8 cellular contexts compared by ENCODE assay signal in the genomic region with DNA sequence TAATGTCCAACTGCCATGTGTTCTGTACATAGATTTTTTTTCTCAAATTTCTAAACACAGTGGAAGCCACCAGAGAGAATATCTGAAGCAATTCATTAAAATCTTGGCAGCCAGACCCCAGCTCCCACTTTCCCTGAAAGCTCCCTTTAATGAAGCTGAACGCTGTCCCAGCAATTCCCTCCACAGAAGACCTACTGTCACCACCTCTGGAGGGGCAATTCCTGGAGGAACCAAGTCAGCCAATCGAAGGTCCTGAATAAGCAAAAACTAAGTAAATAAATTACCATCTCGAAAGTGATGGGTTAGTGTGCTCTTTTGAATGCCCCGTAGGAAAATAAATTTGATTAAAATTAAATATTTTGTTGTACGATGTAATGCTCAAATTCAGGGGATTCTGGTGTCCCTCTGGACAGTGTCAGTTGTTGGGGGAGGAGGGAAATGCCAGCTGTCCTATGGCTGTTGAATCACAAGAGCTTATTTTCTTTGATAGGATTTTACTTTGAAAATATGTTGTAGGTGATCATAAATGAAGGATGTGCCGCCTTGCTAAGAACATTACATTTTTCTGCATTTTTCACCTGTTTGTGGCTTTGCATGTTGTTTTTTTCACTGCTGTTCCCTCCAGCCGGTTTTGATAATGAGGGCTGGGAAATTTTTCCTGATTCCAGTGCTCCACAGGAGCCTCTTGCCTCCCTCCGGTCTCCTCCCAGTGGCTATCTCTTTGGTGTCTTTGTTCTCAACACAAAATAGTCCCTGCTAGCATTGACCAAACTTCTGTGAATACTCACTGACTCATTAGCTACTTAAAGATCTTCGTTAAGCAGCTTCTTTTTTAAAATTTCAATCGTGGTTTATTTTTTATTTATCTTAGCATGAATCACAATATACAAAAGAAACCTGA. TPM values are rescaled to one million over a fixed set of nuclear protein-coding genes. Genes with fewer than 3 reads are reported as not detected.
A peak's percentile ranks its signal among the peaks of the same experiment; 100 is the strongest.
DNase-seq lines count a peak whose midpoint lies in the region; ATAC-seq and TF ChIP-seq lines count a peak whose summit lies in the region.

No MANE protein-coding gene starts in this region.

- no peak overlapping the region for H3K4me3 Mint-ChIP-seq in activated CD4-positive, alpha-beta T cell treated with anti-CD3 and anti-CD28 coated beads, Interleukin-2, amount 10 ng/mL, durations not matched to agents 24 days and 14 days
- H3K4me3 Mint-ChIP-seq in type B pancreatic cell, result peak overlapping the region; percentile 48
- no peak overlapping the region for H3K4me3 Mint-ChIP-seq in activated CD8-positive, alpha-beta memory T cell treated with anti-CD3 and anti-CD28 coated beads, Interleukin-2, amount 10 ng/mL, durations not matched to agents 7 days and 5 days

- peaks cover 0 to 49% (median 30%) of the 10 kb centered on the region in 9 donors for H3K4me1 ChIP-seq in heart right ventricle

- intact Hi-C loops in activated CD4-positive, alpha-beta T cell treated with anti-CD3 and anti-CD28 coated beads, Interleukin-2, amount 10 ng/mL, durations not matched to agents 24 days and 14 days (cut with micrococcal nuclease), result no loop called here
- intact Hi-C loops in heart right ventricle (cut with DNase I), result no loop called here

- peaks cover 32% of the 10 kb centered on the region for H3K4me1 Mint-ChIP-seq in activated CD4-positive, alpha-beta T cell treated with anti-CD3 and anti-CD28 coated beads, Interleukin-2, amount 10 ng/mL, durations not matched to agents 24 days and 14 days
- H3K4me1 Mint-ChIP-seq in type B pancreatic cell (ENCODE audit: unreplicated experiment), result peaks cover 43% of the 10 kb centered on the region
- peaks cover 25% of the 10 kb centered on the region for H3K4me1 Mint-ChIP-seq in activated CD8-positive, alpha-beta memory T cell treated with anti-CD3 and anti-CD28 coated beads, Interleukin-2, amount 10 ng/mL, durations not matched to agents 7 days and 5 days

- H3K27ac ChIP-seq in heart right ventricle, result peak overlapping the region in 4 of 10 donors; percentile 0 to 85 (median 40)

- no peaks in the 10 kb centered on the region for H3K27me3 ChIP-seq in heart right ventricle

- CTCF ChIA-PET in activated CD8-positive, alpha-beta memory T cell treated with anti-CD3 and anti-CD28 coated beads, Interleukin-2, amount 10 ng/mL, durations not matched to agents 7 days and 5 days (lab: Charles Lee), result interaction anchor here (0.7 kb wide), 1 partner anchor 11 kb away, joined by 3 read pairs; no protein-coding TSS in a partner anchor

- no peak for TF ChIP-seq CTCF in heart right ventricle (IDR thresholded peaks at IDR 0.05)
- no peak for TF ChIP-seq CTCF in type B pancreatic cell (conservative IDR thresholded peaks at IDR 0.05)

- H3K4me3 ChIP-seq in heart right ventricle, result peak overlapping the region in 7 of 10 donors; percentile 8 to 33 (median 22)

- peaks cover 9% of the 10 kb centered on the region for H3K27me3 Mint-ChIP-seq in activated CD4-positive, alpha-beta T cell treated with anti-CD3 and anti-CD28 coated beads, Interleukin-2, amount 10 ng/mL, durations not matched to agents 24 days and 14 days
- peaks cover 3% of the 10 kb centered on the region for H3K27me3 Mint-ChIP-seq in type B pancreatic cell
- peaks cover 13% of the 10 kb centered on the region for H3K27me3 Mint-ChIP-seq in activated CD8-positive, alpha-beta memory T cell treated with anti-CD3 and anti-CD28 coated beads, Interleukin-2, amount 10 ng/mL, durations not matched to agents 7 days and 5 days

- no peaks in the 10 kb centered on the region for H3K36me3 ChIP-seq in heart right ventricle

- no peaks in the 10 kb centered on the region for H3K36me3 Mint-ChIP-seq in activated CD4-positive, alpha-beta T cell treated with anti-CD3 and anti-CD28 coated beads, Interleukin-2, amount 10 ng/mL, durations not matched to agents 24 days and 14 days (ENCODE audit: low read depth)
- no peaks in the 10 kb centered on the region for H3K36me3 Mint-ChIP-seq in type B pancreatic cell
- H3K36me3 Mint-ChIP-seq in activated CD8-positive, alpha-beta memory T cell treated with anti-CD3 and anti-CD28 coated beads, Interleukin-2, amount 10 ng/mL, durations not matched to agents 7 days and 5 days, result peaks cover 3% of the 10 kb centered on the region

- WGBS in heart right ventricle, 2 donors, result 58 to 59% methylated on average over 10 of the region's 10 CpGs

- peak; percentile 43 for DNase-seq in activated CD4-positive, alpha-beta T cell treated with anti-CD3 and anti-CD28 coated beads, Interleukin-2, amount 10 ng/mL, durations not matched to agents 24 days and 14 days
- no peak for DNase-seq in activated CD4-positive, alpha-beta T cell treated with anti-CD3 and anti-CD28 coated beads, Interleukin-2, amount 50 U/mL, for 48 hours
- DNase-seq in SHP77 treated with DMSO at 0.1 percent for 48 hours (lab: John Stamatoyannopoulos, UW) (peak; percentile 40), heart right ventricle (no peak), type B pancreatic cell (ENCODE audit: extremely low spot score, unreplicated experiment) (no peak), DMS79 (lab: John Stamatoyannopoulos, UW) (no peak), NCI-H1417 (lab: John Stamatoyannopoulos, UW) (no peak)
- no peak for DNase-seq in activated CD8-positive, alpha-beta memory T cell treated with anti-CD3 and anti-CD28 coated beads, Interleukin-2, amount 10 ng/mL, durations not matched to agents 7 days and 5 days

- H3K9me3 Mint-ChIP-seq in activated CD4-positive, alpha-beta T cell treated with anti-CD3 and anti-CD28 coated beads, Interleukin-2, amount 10 ng/mL, durations not matched to agents 24 days and 14 days, result no peaks in the 10 kb centered on the region
- H3K9me3 Mint-ChIP-seq in type B pancreatic cell, result no peaks in the 10 kb centered on the region
- H3K9me3 Mint-ChIP-seq in activated CD8-positive, alpha-beta memory T cell treated with anti-CD3 and anti-CD28 coated beads, Interleukin-2, amount 10 ng/mL, durations not matched to agents 7 days and 5 days (ENCODE audit: low read depth), result no peaks in the 10 kb centered on the region

- H3K27ac Mint-ChIP-seq in activated CD4-positive, alpha-beta T cell treated with anti-CD3 and anti-CD28 coated beads, Interleukin-2, amount 10 ng/mL, durations not matched to agents 24 days and 14 days, result no peak overlapping the region
- H3K27ac Mint-ChIP-seq in type B pancreatic cell, result no peak overlapping the region
- H3K27ac Mint-ChIP-seq in activated CD8-positive, alpha-beta memory T cell treated with anti-CD3 and anti-CD28 coated beads, Interleukin-2, amount 10 ng/mL, durations not matched to agents 7 days and 5 days, result no peak overlapping the region

- H3K9me3 ChIP-seq in heart right ventricle, result no peaks in the 10 kb centered on the region

- peak in 1 of 8 donors; percentile 36 for ATAC-seq in heart right ventricle
- ATAC-seq in activated CD8-positive, alpha-beta memory T cell treated with anti-CD3 and anti-CD28 coated beads, Interleukin-2, amount 10 ng/mL, durations not matched to agents 7 days and 5 days, result no peak

RNA-seq across cellular contexts. Expression of a gene that starts 9.3 kb away (rescaled TPM):
- 2.1 and 2.8 TPM in 2 replicates for total RNA-seq in activated CD4-positive, alpha-beta T cell treated with anti-CD3 and anti-CD28 coated beads, Interleukin-2, amount 10 ng/mL, durations not matched to agents 24 days and 14 days
- 10 to 100 TPM in 3 of 10 donors, 1 to 10 TPM in 7; 5.2 to 13.5 (median 7.9) TPM for total RNA-seq in heart right ventricle
- 10 to 100 TPM in 1 of 2 donors, 1 to 10 TPM in 1; 1.7 to 23.7 TPM for polyA plus RNA-seq in heart right ventricle
- 5.0 and 6.1 TPM in 2 replicates for total RNA-seq in type B pancreatic cell (ENCODE audit: low replicate concordance)
- total RNA-seq in activated CD8-positive, alpha-beta memory T cell treated with anti-CD3 and anti-CD28 coated beads, Interleukin-2, amount 10 ng/mL, durations not matched to agents 7 days and 5 days, result 1 to 10 TPM; 3.5 to 4.0 TPM

Comparison
In these comparisons a context has a peak if more than half of its experiments do, and no peak if none do; other contexts are left out.
1. DNase-seq: peak in activated CD4-positive, alpha-beta T cell treated with anti-CD3 and anti-CD28 coated beads, Interleukin-2, amount 10 ng/mL, durations not matched to agents 24 days and 14 days (single experiment) and SHP77 treated with DMSO at 0.1 percent for 48 hours (single experiment); none in activated CD4-positive, alpha-beta T cell treated with anti-CD3 and anti-CD28 coated beads, Interleukin-2, amount 50 U/mL, for 48 hours (0 of 2), heart right ventricle (0 of 2), type B pancreatic cell (single experiment), DMS79 (single experiment), NCI-H1417 (0 of 3) and activated CD8-positive, alpha-beta memory T cell treated with anti-CD3 and anti-CD28 coated beads, Interleukin-2, amount 10 ng/mL, durations not matched to agents 7 days and 5 days (single experiment).